10 cellular contexts compared by ENCODE assay signal in the genomic region with DNA sequence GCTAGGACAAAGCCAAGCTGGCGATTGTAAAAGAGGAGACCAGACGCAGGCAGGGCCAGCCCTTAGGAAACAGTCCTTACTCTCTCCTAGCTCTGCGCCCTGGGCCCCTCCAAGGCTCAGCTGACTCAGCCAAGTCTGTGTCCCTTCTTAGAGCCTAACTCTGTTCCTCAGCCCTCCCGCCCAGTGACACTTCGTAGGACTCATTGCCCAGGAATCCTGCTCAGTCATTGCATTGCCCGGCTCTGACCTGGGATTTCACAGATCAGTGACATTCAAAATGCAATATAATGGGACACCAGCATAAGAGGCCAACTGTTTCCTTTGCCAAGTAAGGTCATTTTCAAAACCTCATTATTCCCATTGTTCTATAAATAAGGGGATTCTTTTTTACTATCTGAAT.
DNase-seq lines count a peak whose midpoint lies in the region; ATAC-seq and TF ChIP-seq lines count a peak whose summit lies in the region.
"Had no signal": no experiment of that assay in that cellular context is flagged by ENCODE, and none has a peak within 500 bp of the region (broad histone marks: within the 10 kb centered on the region; RNA-seq: fewer than 3 reads in every experiment).

No MANE protein-coding gene starts in this region.

- no peak overlapping the region for H3K18ac ChIP-seq in trophoblast cell (ENCODE audit: low read length)

- no peak overlapping the region for H2BK120ac ChIP-seq in trophoblast cell (ENCODE audit: insufficient read depth, low read length, poor library complexity)

- H4K12ac ChIP-seq in trophoblast cell (ENCODE audit: low read depth, low read length), result no peak overlapping the region

- H2BK12ac ChIP-seq in trophoblast cell (ENCODE audit: low read length), result no peak overlapping the region

- no peak overlapping the region for H3K14ac ChIP-seq in trophoblast cell (ENCODE audit: low read length)

- POLR2A ChIA-PET in Panc1 (lab: Charles Lee), result no interaction called here

- peaks cover 14% of the 10 kb centered on the region for H3K4me1 Mint-ChIP-seq in activated T-cell treated with anti-CD3 and anti-CD28 coated beads, Interleukin-2, amount 50 U/mL, for 4 hours (ENCODE audit: low read depth)

- peak overlapping the region; percentile 2 for H3K4me2 ChIP-seq in trophoblast cell (ENCODE audit: low read length)

- H3K9ac ChIP-seq in trophoblast cell (ENCODE audit: low read length), result no peak overlapping the region

- DNase-seq in EH (ENCODE audit: low read depth), result peak; percentile 97
- DNase-seq in Panc1 (ENCODE audit: low read depth, low spot score), result peak; percentile 58
- DNase-seq in trophoblast cell, result peak; percentile 95 to 97
- no peak for DNase-seq in activated T-cell treated with anti-CD3 and anti-CD28 coated beads, Interleukin-2, amount 50 U/mL, for 4 hours
- DNase-seq in testis, result no peak
- DNase-seq: dermis blood vessel endothelial cell, NCI-H2171 treated with DMSO at 0.1 percent for 48 hours had no signal

- no peak overlapping the region for H3K4me3 ChIP-seq in Panc1 (ENCODE audit: low read depth in 2 of 2, low read length in 2 of 2)
- H3K4me3 ChIP-seq in trophoblast cell (ENCODE audit: low read depth, low read length), result no peak overlapping the region
- H3K4me3 ChIP-seq in testis, result no peak overlapping the region

- no peak overlapping the region for H2AFZ ChIP-seq in trophoblast cell (ENCODE audit: insufficient read depth, low read length, poor library complexity)

- H3K79me1 ChIP-seq in trophoblast cell (ENCODE audit: low read length), result peaks cover 7% of the 10 kb centered on the region

- H3K4me3 Mint-ChIP-seq in activated T-cell treated with anti-CD3 and anti-CD28 coated beads, Interleukin-2, amount 50 U/mL, for 4 hours, result no peak overlapping the region

- no CpG with 5 or more reads among the region's 6 CpGs for WGBS in trophoblast cell (ENCODE audit: extremely low coverage, insufficient coverage, insufficient read length)
- 78 to 86% methylated on average over 6 of the region's 6 CpGs for WGBS in testis, 2 donors

- TF ChIP-seq CTCF in Panc1 (IDR thresholded peaks at IDR 0.05) (no peak), testis (IDR thresholded peaks at IDR 0.05) (no peak)

- H3K4me1 ChIP-seq in Panc1 (ENCODE audit: control insufficient read depth, insufficient read depth, low read length), result peaks cover 7% of the 10 kb centered on the region; the same call in 1 of the 2 replicates
- peaks cover 17 to 25% of the 10 kb centered on the region in 2 experiments for H3K4me1 ChIP-seq in trophoblast cell (ENCODE audit: control insufficient read depth in 1 of 2, insufficient read depth in 2 of 2, low read length in 2 of 2)
- no peaks in the 10 kb centered on the region for H3K4me1 ChIP-seq in testis

- H3K27me3 ChIP-seq in Panc1 (ENCODE audit: control insufficient read depth, insufficient read depth, low read length), result no peaks in the 10 kb centered on the region
- no peaks in the 10 kb centered on the region for H3K27me3 ChIP-seq in trophoblast cell (ENCODE audit: insufficient read depth, low read length)
- no peaks in the 10 kb centered on the region for H3K27me3 ChIP-seq in testis

- H3K27ac ChIP-seq in Panc1 (ENCODE audit: low read length) (no peak overlapping the region), trophoblast cell (ENCODE audit: low read depth, low read length) (peak overlapping the region; percentile 48), testis (no peak overlapping the region)

- no peak overlapping the region for H3K4ac ChIP-seq in trophoblast cell (ENCODE audit: low read depth, low read length)

- H3K79me2 ChIP-seq in trophoblast cell (ENCODE audit: control insufficient read depth, insufficient read depth, low read length, poor library complexity), result peaks cover 2% of the 10 kb centered on the region

- no peak overlapping the region for H4K91ac ChIP-seq in trophoblast cell (ENCODE audit: low read depth, low read length)

- H3K36me3 ChIP-seq in Panc1 (ENCODE audit: control insufficient read depth, insufficient read depth, low read length) (no peaks in the 10 kb centered on the region), trophoblast cell (ENCODE audit: control insufficient read depth in 1 of 2, insufficient read depth in 2 of 2, low read length in 2 of 2) (no peaks in the 10 kb centered on the region), testis (ENCODE audit: low read depth, missing control alignments) (no peaks in the 10 kb centered on the region)

- ATAC-seq in Panc1 (peak; percentile 91), esophagus mucosa (peak; percentile 88), GM18907 (IDR thresholded peaks at IDR 0.05; ENCODE audit: unreplicated experiment) (no peak), GM19397 (IDR thresholded peaks at IDR 0.05; ENCODE audit: unreplicated experiment) (no peak)
- no peak for ATAC-seq in activated T-cell treated with anti-CD3 and anti-CD28 coated beads, Interleukin-2, amount 50 U/mL, for 4 hours

- no peak overlapping the region for H4K8ac ChIP-seq in trophoblast cell (ENCODE audit: low read depth, low read length)

- no peak for TF ChIP-seq POLR2A in testis (IDR thresholded peaks at IDR 0.05)

- H3K23ac ChIP-seq in trophoblast cell (ENCODE audit: low read length), result no peak overlapping the region

- BruUV-seq in Panc1 (replicated peaks; lab: Mats Ljungman, UMichigan), result no TSS peak

- peaks cover 5% of the 10 kb centered on the region for H3K27me3 Mint-ChIP-seq in activated T-cell treated with anti-CD3 and anti-CD28 coated beads, Interleukin-2, amount 50 U/mL, for 4 hours (ENCODE audit: low read depth)

- no peaks in the 10 kb centered on the region for H3K9me3 Mint-ChIP-seq in activated T-cell treated with anti-CD3 and anti-CD28 coated beads, Interleukin-2, amount 50 U/mL, for 4 hours

- H2AK5ac ChIP-seq in trophoblast cell (ENCODE audit: low read length), result no peak overlapping the region

- H3K36me3 Mint-ChIP-seq in activated T-cell treated with anti-CD3 and anti-CD28 coated beads, Interleukin-2, amount 50 U/mL, for 4 hours (ENCODE audit: insufficient read depth), result no peaks in the 10 kb centered on the region

- no peak overlapping the region for H2BK5ac ChIP-seq in trophoblast cell (ENCODE audit: low read depth, low read length, poor library complexity)

- CTCF ChIA-PET in Panc1 (lab: Charles Lee), result no interaction called here

- H3K9me3 ChIP-seq in Panc1 (ENCODE audit: control insufficient read depth, insufficient read depth, low read depth, low read length), result no peaks in the 10 kb centered on the region
- H3K9me3 ChIP-seq in trophoblast cell (ENCODE audit: insufficient read depth, low read depth, low read length), result no peaks in the 10 kb centered on the region
- H3K9me3 ChIP-seq in testis, result no peaks in the 10 kb centered on the region

- in situ Hi-C loops in Panc1 (cut with HindIII; ENCODE audit: low pct_unique_long_range_greater_than_20kb, low sequenced_read_pairs), result no loop called here

- intact Hi-C loops in Panc1 (cut with micrococcal nuclease; ENCODE audit: unreplicated experiment), result no loop called here
- intact Hi-C loops in testis (cut with DNase I; ENCODE audit: low total_unique reads), result no loop called here

Comparison
In these comparisons a context has a peak if more than half of its experiments do, and no peak if none do; other contexts are left out.
1. DNase-seq: peak in EH (single experiment), Panc1 (single experiment) and trophoblast cell (2 of 2); none in activated T-cell treated with anti-CD3 and anti-CD28 coated beads, Interleukin-2, amount 50 U/mL, for 4 hours (single experiment) and testis (single experiment).
2. ATAC-seq: peak in Panc1 (single experiment) and esophagus mucosa (single experiment); none in activated T-cell treated with anti-CD3 and anti-CD28 coated beads, Interleukin-2, amount 50 U/mL, for 4 hours (0 of 2), GM18907 (single experiment) and GM19397 (single experiment).